ENCODE assay signal across 23 cellular contexts in genomic region chr22:32613773-32614172, GRCh38.
"Had no signal": no experiment of that assay in that cellular context is flagged by ENCODE, and none has a peak within 500 bp of the region (broad histone marks: within the 10 kb centered on the region; RNA-seq: fewer than 3 reads in every experiment).

No MANE protein-coding gene starts in this region.

- H2AFZ ChIP-seq: hepatocyte had no signal

- H3K36me3 Mint-ChIP-seq: mesothelial cell of epicardium, naive B cell had no signal

- H3K27ac ChIP-seq: coronary artery, dorsolateral prefrontal cortex, esophagus muscularis mucosa, foreskin keratinocyte, gastroesophageal sphincter, heart left ventricle, hepatocyte, left lung, lower lobe of right lung had no signal

- H3K4me2 ChIP-seq: hepatocyte had no signal

- H3K27ac Mint-ChIP-seq: mesothelial cell of epicardium had no signal

- H3K4me1 ChIP-seq: foreskin keratinocyte, left lung had no signal

- H3K9me3 ChIP-seq: esophagus muscularis mucosa, gastroesophageal sphincter, heart left ventricle, left lung, lower lobe of right lung, mucosa of descending colon had no signal

- H3K4me1 Mint-ChIP-seq: naive B cell had no signal

- H3K79me2 ChIP-seq: hepatocyte had no signal

- H3K4me3 ChIP-seq: coronary artery, dorsolateral prefrontal cortex, esophagus muscularis mucosa, gastroesophageal sphincter, heart left ventricle, hepatocyte, left lung, lower lobe of right lung, mucosa of descending colon had no signal

- H3K9me3 Mint-ChIP-seq: mesothelial cell of epicardium had no signal

- H3K36me3 ChIP-seq: esophagus muscularis mucosa, gastroesophageal sphincter, heart left ventricle, left lung, lower lobe of right lung had no signal

- FAIRE-seq: colon, endothelial cell of umbilical vein, frontal cortex, islet of Langerhans, keratinocyte had no signal

- ATAC-seq: foreskin keratinocyte, gastroesophageal sphincter, left cardiac atrium, left lung, left ventricle myocardium superior, lower lobe of right lung, mucosa of descending colon had no signal

- DNase-seq: dermis blood vessel endothelial cell; dorsolateral prefrontal cortex; effector CD4-positive, alpha-beta T cell; effector memory CD4-positive, alpha-beta T cell; foreskin keratinocyte; heart left ventricle; left cardiac atrium; left lung; left ventricle myocardium superior; lower lobe of right lung; mesendoderm; mucosa of descending colon; naive B cell had no signal

- H3K4me3 Mint-ChIP-seq: mesothelial cell of epicardium, naive B cell had no signal

- H3K27me3 ChIP-seq: dorsolateral prefrontal cortex, esophagus muscularis mucosa, foreskin keratinocyte, gastroesophageal sphincter, heart left ventricle, hepatocyte, left lung had no signal
